ENCODE assay signal across 19 cellular contexts in the genomic region with DNA sequence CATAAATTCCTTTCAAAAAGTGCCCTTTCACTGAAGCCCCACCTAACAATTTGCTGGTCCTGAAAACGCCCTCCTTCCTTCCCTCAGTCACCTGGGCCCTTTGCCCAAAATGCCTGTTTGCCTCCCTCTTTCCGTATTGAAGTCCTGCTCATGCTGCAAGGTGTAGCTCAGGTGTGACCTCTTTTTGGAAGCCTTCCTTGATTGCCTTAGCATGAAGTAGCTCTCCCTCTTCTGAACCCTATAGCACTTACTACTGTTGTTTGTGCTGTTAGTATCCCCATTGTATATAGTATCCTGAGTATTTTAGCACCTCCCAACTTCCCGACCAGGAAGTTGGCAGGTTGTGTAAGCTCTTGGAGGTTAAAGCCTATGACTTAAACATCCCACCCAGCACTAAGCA. TPM values are rescaled to one million over a fixed set of nuclear protein-coding genes. Genes with fewer than 3 reads are reported as not detected.
DNase-seq lines count a peak whose midpoint lies in the region; ATAC-seq lines count a peak whose summit lies in the region.
"Had no signal": no experiment of that assay in that cellular context is flagged by ENCODE, and none has a peak within 500 bp of the region (broad histone marks: within the 10 kb centered on the region; RNA-seq: fewer than 3 reads in every experiment).

No MANE protein-coding gene starts in this region.

- no peak overlapping the region for H3K27ac ChIP-seq in CD4-positive, CD25-positive, alpha-beta regulatory T cell (ENCODE audit: insufficient read depth, low read length, poor library complexity, severe bottlenecking)
- H3K27ac ChIP-seq: foreskin keratinocyte, SJSA1 had no signal

- peak overlapping the region; percentile 65 for H3K9ac ChIP-seq in mucosa of stomach (ENCODE audit: low read length)

- H3K4me1 ChIP-seq in CD4-positive, CD25-positive, alpha-beta regulatory T cell (ENCODE audit: control insufficient read depth, insufficient read depth, low read length, poor library complexity, severe bottlenecking): peaks cover 5% of the 10 kb centered on the region
- H3K4me1 ChIP-seq in mucosa of stomach (ENCODE audit: control insufficient read depth, insufficient read depth, low read length): peaks cover 12% of the 10 kb centered on the region
- H3K4me1 ChIP-seq: BE2C had no signal

- intact Hi-C loops in activated T-helper 2 cell treated with anti-CD3 and anti-CD28 coated beads, Interferon-gamma antibody, Interleukin-2, Interleukin-4, amounts not matched to agents 10 μg/mL and 5 μg/mL and 100 μg/mL, durations not matched to agents 14 hours and 24 hours and 36 hours (cut with micrococcal nuclease): loop anchor here (5.0 to 10.0 kb wide), 4 partner anchors 227 to 1656 kb away; partner anchors contain the start of genes DIPK2A, SLC25A36 and U2SURP

- no peaks in the 10 kb centered on the region for H3K36me3 Mint-ChIP-seq in CD4-positive, CD25-positive, alpha-beta regulatory T cell
- H3K36me3 Mint-ChIP-seq in activated naive CD8-positive, alpha-beta T cell treated with anti-CD3 and anti-CD28 coated beads for 36 hours: peaks cover 1% of the 10 kb centered on the region
- H3K36me3 Mint-ChIP-seq in activated T-helper 2 cell treated with anti-CD3 and anti-CD28 coated beads, Interferon-gamma antibody, Interleukin-2, Interleukin-4, amounts not matched to agents 10 μg/mL and 5 μg/mL and 100 μg/mL, durations not matched to agents 14 hours and 24 hours and 36 hours (ENCODE audit: low read depth): no peaks in the 10 kb centered on the region
- H3K36me3 Mint-ChIP-seq in activated T-cell treated with anti-CD3 and anti-CD28 coated beads, Interleukin-2, amount 50 U/mL, for 72 hours (ENCODE audit: insufficient read depth in 2 of 2): no peaks in the 10 kb centered on the region

- peaks cover 2% of the 10 kb centered on the region for H3K27me3 ChIP-seq in CD4-positive, CD25-positive, alpha-beta regulatory T cell (ENCODE audit: control insufficient read depth, insufficient read depth, low read length)
- no peaks in the 10 kb centered on the region for H3K27me3 ChIP-seq in mucosa of stomach (ENCODE audit: control insufficient read depth, insufficient read depth, low read length)
- H3K27me3 ChIP-seq: BE2C, foreskin keratinocyte, SJSA1 had no signal

- H3K27me3 Mint-ChIP-seq in CD4-positive, CD25-positive, alpha-beta regulatory T cell: peaks cover 13% of the 10 kb centered on the region
- H3K27me3 Mint-ChIP-seq in activated naive CD8-positive, alpha-beta T cell treated with anti-CD3 and anti-CD28 coated beads for 36 hours: peaks cover 12% of the 10 kb centered on the region
- no peaks in the 10 kb centered on the region for H3K27me3 Mint-ChIP-seq in activated T-helper 2 cell treated with anti-CD3 and anti-CD28 coated beads, Interferon-gamma antibody, Interleukin-2, Interleukin-4, amounts not matched to agents 10 μg/mL and 5 μg/mL and 100 μg/mL, durations not matched to agents 14 hours and 24 hours and 36 hours (ENCODE audit: low read depth)
- no peaks in the 10 kb centered on the region for H3K27me3 Mint-ChIP-seq in activated T-cell treated with anti-CD3 and anti-CD28 coated beads, Interleukin-2, amount 50 U/mL, for 72 hours (ENCODE audit: low read depth)

- H3K27ac Mint-ChIP-seq in CD4-positive, CD25-positive, alpha-beta regulatory T cell: peak overlapping the region in 1 of 3 donors; percentile 2
- no peak overlapping the region for H3K27ac Mint-ChIP-seq in activated naive CD8-positive, alpha-beta T cell treated with anti-CD3 and anti-CD28 coated beads for 36 hours
- no peak overlapping the region for H3K27ac Mint-ChIP-seq in activated T-helper 2 cell treated with anti-CD3 and anti-CD28 coated beads, Interferon-gamma antibody, Interleukin-2, Interleukin-4, amounts not matched to agents 10 μg/mL and 5 μg/mL and 100 μg/mL, durations not matched to agents 14 hours and 24 hours and 36 hours
- no peak overlapping the region for H3K27ac Mint-ChIP-seq in activated T-cell treated with anti-CD3 and anti-CD28 coated beads, Interleukin-2, amount 50 U/mL, for 72 hours

- peak overlapping the region; percentile 53 to 90 (median 66) for H3K4me3 Mint-ChIP-seq in CD4-positive, CD25-positive, alpha-beta regulatory T cell
- H3K4me3 Mint-ChIP-seq in activated naive CD8-positive, alpha-beta T cell treated with anti-CD3 and anti-CD28 coated beads for 36 hours: peak overlapping the region; percentile 22
- H3K4me3 Mint-ChIP-seq in activated T-helper 2 cell treated with anti-CD3 and anti-CD28 coated beads, Interferon-gamma antibody, Interleukin-2, Interleukin-4, amounts not matched to agents 10 μg/mL and 5 μg/mL and 100 μg/mL, durations not matched to agents 14 hours and 24 hours and 36 hours (ENCODE audit: low read depth): no peak overlapping the region
- peak overlapping the region in 1 of 2 donors; percentile 31 for H3K4me3 Mint-ChIP-seq in activated T-cell treated with anti-CD3 and anti-CD28 coated beads, Interleukin-2, amount 50 U/mL, for 72 hours

- no peaks in the 10 kb centered on the region for H3K36me3 ChIP-seq in CD4-positive, CD25-positive, alpha-beta regulatory T cell (ENCODE audit: control insufficient read depth, insufficient read depth, low read length)
- no peaks in the 10 kb centered on the region for H3K36me3 ChIP-seq in mucosa of stomach (ENCODE audit: control insufficient read depth, insufficient read depth, low read length)
- H3K36me3 ChIP-seq: BE2C, HAP-1, SJSA1 had no signal

- DNase-seq in CD4-positive, CD25-positive, alpha-beta regulatory T cell: no peak
- peak; percentile 45 for DNase-seq in HT-29 (ENCODE audit: low spot score)
- no peak for DNase-seq in activated naive CD8-positive, alpha-beta T cell treated with anti-CD3 and anti-CD28 coated beads for 36 hours
- no peak for DNase-seq in activated T-helper 2 cell treated with anti-CD3 and anti-CD28 coated beads, Interferon-gamma antibody, Interleukin-2, Interleukin-4, amounts not matched to agents 10 μg/mL and 5 μg/mL and 100 μg/mL, durations not matched to agents 14 hours and 24 hours and 36 hours (ENCODE audit: low spot score)
- DNase-seq in activated CD4-positive, CD25-positive, alpha-beta regulatory T cell treated with anti-CD3 and anti-CD28 coated beads, Interleukin-2, amount 50 U/mL, for 72 hours: no peak
- DNase-seq in NCI-H1930 (lab: John Stamatoyannopoulos, UW): no peak
- no peak for DNase-seq in activated T-cell treated with anti-CD3 and anti-CD28 coated beads, Interleukin-2, amount 50 U/mL, for 72 hours
- DNase-seq: aorta; BE2C; foreskin keratinocyte; GF-D8; NCI-H1417 treated with DMSO at 0.1 percent for 48 hours; NCI-H774; right cardiac atrium; stimulated activated CD4-positive, alpha-beta T cell treated with anti-CD3 and anti-CD28 coated beads, Interleukin-4, amount 100 ng/mL, for 24 hours; stimulated activated naive CD4-positive, alpha-beta T cell had no signal

- H3K4me1 Mint-ChIP-seq in CD4-positive, CD25-positive, alpha-beta regulatory T cell: peaks cover 7 to 28% (median 11%) of the 10 kb centered on the region in 4 donors
- H3K4me1 Mint-ChIP-seq in activated naive CD8-positive, alpha-beta T cell treated with anti-CD3 and anti-CD28 coated beads for 36 hours: peaks cover 16% of the 10 kb centered on the region
- H3K4me1 Mint-ChIP-seq in activated T-helper 2 cell treated with anti-CD3 and anti-CD28 coated beads, Interferon-gamma antibody, Interleukin-2, Interleukin-4, amounts not matched to agents 10 μg/mL and 5 μg/mL and 100 μg/mL, durations not matched to agents 14 hours and 24 hours and 36 hours (ENCODE audit: low read depth): peaks cover 17% of the 10 kb centered on the region
- peaks cover 23% of the 10 kb centered on the region for H3K4me1 Mint-ChIP-seq in activated T-cell treated with anti-CD3 and anti-CD28 coated beads, Interleukin-2, amount 50 U/mL, for 72 hours (ENCODE audit: low read depth)

- no peak for ATAC-seq in CD4-positive, CD25-positive, alpha-beta regulatory T cell (ENCODE audit: low read depth in 2 of 2)
- ATAC-seq in activated T-cell treated with anti-CD3 and anti-CD28 coated beads, Interleukin-2, amount 50 U/mL, for 72 hours (replicated peaks in 1 of 2): no peak
- ATAC-seq: foreskin keratinocyte, right cardiac atrium had no signal

- no peaks in the 10 kb centered on the region for H3K9me3 ChIP-seq in CD4-positive, CD25-positive, alpha-beta regulatory T cell (ENCODE audit: control insufficient read depth in 2 of 2, low read length in 2 of 2)
- no peaks in the 10 kb centered on the region for H3K9me3 ChIP-seq in mucosa of stomach (ENCODE audit: control insufficient read depth, low read length)
- H3K9me3 ChIP-seq: BE2C, HAP-1, SJSA1 had no signal

- no peak overlapping the region for H3K4me3 ChIP-seq in CD4-positive, CD25-positive, alpha-beta regulatory T cell (ENCODE audit: low read depth, low read length)
- peak overlapping the region; percentile 90 for H3K4me3 ChIP-seq in mucosa of stomach (ENCODE audit: low read length)
- H3K4me3 ChIP-seq: SJSA1 had no signal

- H3K9me3 Mint-ChIP-seq in CD4-positive, CD25-positive, alpha-beta regulatory T cell: no peaks in the 10 kb centered on the region
- no peaks in the 10 kb centered on the region for H3K9me3 Mint-ChIP-seq in activated naive CD8-positive, alpha-beta T cell treated with anti-CD3 and anti-CD28 coated beads for 36 hours
- H3K9me3 Mint-ChIP-seq in activated T-helper 2 cell treated with anti-CD3 and anti-CD28 coated beads, Interferon-gamma antibody, Interleukin-2, Interleukin-4, amounts not matched to agents 10 μg/mL and 5 μg/mL and 100 μg/mL, durations not matched to agents 14 hours and 24 hours and 36 hours: no peaks in the 10 kb centered on the region
- no peaks in the 10 kb centered on the region for H3K9me3 Mint-ChIP-seq in activated T-cell treated with anti-CD3 and anti-CD28 coated beads, Interleukin-2, amount 50 U/mL, for 72 hours

RNA-seq across cellular contexts. Expression of gene PLS1, which starts 1.7 kb away (rescaled TPM):
- 1.2 TPM for total RNA-seq in CD4-positive, CD25-positive, alpha-beta regulatory T cell
- 1 to 10 TPM in 3 of 4 donors, under 1 TPM in 1; 1.00 to 4.7 (median 2.9) TPM for polyA plus RNA-seq in CD4-positive, CD25-positive, alpha-beta regulatory T cell
- total RNA-seq in HT-29 (2014; rRNA removed; shearing (Covaris generic)): 38.5 and 40.3 TPM in 2 replicates
- total RNA-seq in activated naive CD8-positive, alpha-beta T cell treated with anti-CD3 and anti-CD28 coated beads for 36 hours: 1 to 10 TPM; 6.2 to 7.0 TPM
- 6.2 and 6.8 TPM in 2 replicates for total RNA-seq in activated T-helper 2 cell treated with anti-CD3 and anti-CD28 coated beads, Interferon-gamma antibody, Interleukin-2, Interleukin-4, amounts not matched to agents 10 μg/mL and 5 μg/mL and 100 μg/mL, durations not matched to agents 14 hours and 24 hours and 36 hours
- 1 to 10 TPM; 3.2 to 5.3 TPM for total RNA-seq in activated T-cell treated with anti-CD3 and anti-CD28 coated beads, Interleukin-2, amount 50 U/mL, for 72 hours

RNA-seq across cellular contexts. Expression of gene ATR, which starts 19.4 kb away (rescaled TPM):
- total RNA-seq in CD4-positive, CD25-positive, alpha-beta regulatory T cell: 38.3 TPM
- polyA plus RNA-seq in CD4-positive, CD25-positive, alpha-beta regulatory T cell: 10 to 100 TPM in 3 of 4 donors, 1 to 10 TPM in 1; 9.7 to 16.2 (median 11.8) TPM
- 12.9 and 15.4 TPM in 2 replicates for total RNA-seq in HT-29 (2014; rRNA removed; shearing (Covaris generic))
- total RNA-seq in activated naive CD8-positive, alpha-beta T cell treated with anti-CD3 and anti-CD28 coated beads for 36 hours: 10 to 100 TPM; 38.3 to 42.4 TPM
- 29.1 and 32.8 TPM in 2 replicates for total RNA-seq in activated T-helper 2 cell treated with anti-CD3 and anti-CD28 coated beads, Interferon-gamma antibody, Interleukin-2, Interleukin-4, amounts not matched to agents 10 μg/mL and 5 μg/mL and 100 μg/mL, durations not matched to agents 14 hours and 24 hours and 36 hours
- total RNA-seq in activated T-cell treated with anti-CD3 and anti-CD28 coated beads, Interleukin-2, amount 50 U/mL, for 72 hours: 10 to 100 TPM; 27.3 to 34.8 TPM
